Comparison of ENCODE assay signal across 8 cellular contexts in the genomic region with DNA sequence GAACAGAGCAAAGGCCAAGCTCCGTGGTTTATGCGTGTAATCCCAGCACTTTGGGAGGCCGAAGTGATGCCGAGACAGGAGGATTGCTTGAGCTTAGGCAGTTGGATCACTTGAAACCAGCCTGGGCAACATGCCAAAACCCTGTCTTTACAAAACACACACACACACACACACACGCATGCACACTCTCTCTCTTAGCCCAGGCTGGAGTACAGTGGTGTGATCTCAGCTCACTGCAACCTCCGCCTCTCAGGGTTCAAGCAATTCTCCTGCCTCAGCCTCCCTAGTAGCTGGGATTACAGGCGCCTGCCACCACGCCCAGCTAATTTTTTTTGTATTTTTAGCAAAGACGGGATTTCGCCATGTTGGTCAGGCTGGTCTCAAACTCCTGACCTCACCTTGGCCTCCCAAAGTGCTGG. TPM values are rescaled to one million over a fixed set of nuclear protein-coding genes. Genes with fewer than 3 reads are reported as not detected.
DNase-seq lines count a peak whose midpoint lies in the region; ATAC-seq, FAIRE-seq and TF ChIP-seq lines count a peak whose summit lies in the region.
"Not testable (repeated sequence)": the region's sequence is repeated elsewhere in the genome, so short reads cannot be mapped to it uniquely, and the experiment has no call there.

No MANE protein-coding gene starts in this region.

- not testable (repeated sequence) for H4K20me1 ChIP-seq in H9 (ENCODE audit: control insufficient read depth, insufficient read depth, insufficient read length); keratinocyte (ENCODE audit: control insufficient read depth, extremely low read depth, insufficient read depth, low read length)

- in situ Hi-C loops in astrocyte of the cerebellum (cut with HindIII; ENCODE audit: low sequenced_read_pairs): not testable (repeated sequence)

- not testable (repeated sequence) for H4K5ac ChIP-seq in H9 (ENCODE audit: insufficient read length, low read depth, low read length)

- H4K91ac ChIP-seq in H9 (ENCODE audit: insufficient read length, low read depth, low read length): not testable (repeated sequence)

- not testable (repeated sequence) for H2BK15ac ChIP-seq in H9 (ENCODE audit: low read depth, low read length)

- H4K8ac ChIP-seq in H9 (replicated peaks; ENCODE audit: insufficient read length, low read depth, low read length): not testable (repeated sequence)

- H3K14ac ChIP-seq in H9 (ENCODE audit: insufficient read depth, low read length): not testable (repeated sequence)

- not testable (repeated sequence) for H3K4me2 ChIP-seq in H9 (ENCODE audit: insufficient read depth, insufficient read length, low read length)
- H3K4me2 ChIP-seq in keratinocyte (ENCODE audit: control insufficient read depth, extremely low read depth, insufficient read depth, low read depth, low read length): peak overlapping the region; percentile 56

- H3K9me3 ChIP-seq in H9 (ENCODE audit: control insufficient read depth, low read depth, low read length); keratinocyte (ENCODE audit: control insufficient read depth, low read depth, low read length): not testable (repeated sequence)

- H3K9ac ChIP-seq in H9 (ENCODE audit: extremely low read depth, insufficient read length, low read length): not testable (repeated sequence)
- H3K9ac ChIP-seq in keratinocyte (ENCODE audit: control insufficient read depth, extremely low read depth, insufficient read depth, low read length): peak overlapping the region; percentile 60

- DNase-seq in AG09319 (ENCODE audit: extremely low read depth, low read depth) (peak; percentile 51), NCI-H2029 (lab: John Stamatoyannopoulos, UW) (peak; percentile 29), NCI-H82 (lab: John Stamatoyannopoulos, UW) (peak; percentile 95), astrocyte of the cerebellum (ENCODE audit: low read depth) (peak; percentile 61), retinal pigment epithelial cell (ENCODE audit: low read depth) (peak; percentile 59)
- DNase-seq in H9; keratinocyte (ENCODE audit: low read depth, low spot score): not testable (repeated sequence)

- not testable (repeated sequence) for H3K4me3 Mint-ChIP-seq in H9

- not testable (repeated sequence) for H3K36me3 ChIP-seq in keratinocyte (ENCODE audit: control insufficient read depth in 2 of 2, extremely low read depth in 1 of 2, insufficient read depth in 2 of 2, low read length in 2 of 2)

- H3K9me3 Mint-ChIP-seq in H9: not testable (repeated sequence)

- H3K4me1 Mint-ChIP-seq in H9: not testable (repeated sequence)

- H3T11ph ChIP-seq in H9 (ENCODE audit: low read length): not testable (repeated sequence)

- H2BK12ac ChIP-seq in H9 (ENCODE audit: insufficient read length, low read depth, low read length): not testable (repeated sequence)

- not testable (repeated sequence) for FAIRE-seq in keratinocyte (lab: Jason Lieb, UNC)

- not testable (repeated sequence) for H3K4me1 ChIP-seq in H9 (ENCODE audit: insufficient read depth, low read length)
- peaks cover 17% of the 10 kb centered on the region for H3K4me1 ChIP-seq in keratinocyte (ENCODE audit: control insufficient read depth, extremely low read depth, insufficient read depth, low read length)

- peaks cover 2 to 43% (median 14%) of the 10 kb centered on the region in 3 experiments for H3K36me3 Mint-ChIP-seq in H9 (ENCODE audit: insufficient read depth in 1 of 3, low read depth in 3 of 3)

- not testable (repeated sequence) for H3K27me3 Mint-ChIP-seq in H9 (ENCODE audit: low read depth)

- not testable (repeated sequence) for H3K27me3 ChIP-seq in H9 (ENCODE audit: insufficient read depth, low read length); keratinocyte (ENCODE audit: control insufficient read depth, extremely low read depth, insufficient read depth, low read length)

- WGBS in H9 (ENCODE audit: extremely low coverage, insufficient read length, low lambda C conversion rate): no CpG with 5 or more reads among the region's 10 CpGs

- H3K79me1 ChIP-seq in H9 (ENCODE audit: insufficient read depth, low read depth, low read length, poor library complexity, severe bottlenecking): not testable (repeated sequence)

- H2BK120ac ChIP-seq in H9 (ENCODE audit: low read depth, low read length, poor library complexity, severe bottlenecking): not testable (repeated sequence)

- not testable (repeated sequence) for H2BK20ac ChIP-seq in H9 (ENCODE audit: low read depth, low read length, poor library complexity, severe bottlenecking)

- not testable (repeated sequence) for H2BK5ac ChIP-seq in H9 (ENCODE audit: insufficient read length, low read length)

- not testable (repeated sequence) for H3K79me2 ChIP-seq in H9 (ENCODE audit: insufficient read depth, low read length); keratinocyte (ENCODE audit: control insufficient read depth, insufficient read depth, low read length)

- peak overlapping the region in 2 of 3 experiments; percentile 25 to 63; a peak in 1 of 7 replicates for H3K27ac Mint-ChIP-seq in H9

- H3K4me3 ChIP-seq in astrocyte of the cerebellum (ENCODE audit: low read depth, low read length); keratinocyte (ENCODE audit: control insufficient read depth in 2 of 3, extremely low read depth in 1 of 3, insufficient read depth in 2 of 3, low read depth in 1 of 3, low read length in 3 of 3); retinal pigment epithelial cell (ENCODE audit: low read length): not testable (repeated sequence)

- ATAC-seq in esophagus mucosa: peak; percentile 21

- not testable (repeated sequence) for H3K9me1 ChIP-seq in keratinocyte (ENCODE audit: control insufficient read depth, extremely low read depth, insufficient read depth, low read length)

- not testable (repeated sequence) for H2AFZ ChIP-seq in H9 (ENCODE audit: low read length)
- peak overlapping the region; percentile 3 for H2AFZ ChIP-seq in keratinocyte (ENCODE audit: control insufficient read depth, low read length)

- not testable (repeated sequence) for H3K56ac ChIP-seq in H9 (ENCODE audit: insufficient read length, low read depth, low read length)

- dilution Hi-C loops in keratinocyte (cut with MboI; ENCODE audit: extremely low pct_ligation_motif_present, low sequenced_read_pairs): not testable (repeated sequence)

- not testable (repeated sequence) for H3K4ac ChIP-seq in H9 (ENCODE audit: low read depth, low read length)

- H2AK5ac ChIP-seq in H9 (ENCODE audit: insufficient read length, low read length): not testable (repeated sequence)

- H3K18ac ChIP-seq in H9 (ENCODE audit: insufficient read length, low read depth, low read length): not testable (repeated sequence)

- not testable (repeated sequence) for H3K27ac ChIP-seq in H9 (ENCODE audit: insufficient read length, low read depth, low read length)
- peak overlapping the region; percentile 69 for H3K27ac ChIP-seq in keratinocyte (ENCODE audit: control insufficient read depth, insufficient read depth, low read length)

- TF ChIP-seq CTCF in AG09319 (IDR thresholded peaks at IDR 0.05; ENCODE audit: low read depth, low read length); H9 (conservative IDR thresholded peaks at IDR 0.05); astrocyte of the cerebellum (IDR thresholded peaks at IDR 0.05; ENCODE audit: low read depth, low read length, missing control alignments); keratinocyte (optimal IDR thresholded peaks at IDR 0.05 in 1 of 3, IDR thresholded peaks at IDR 0.05 in 1 of 3, conservative IDR thresholded peaks at IDR 0.05 in 1 of 3; ENCODE audit: extremely low read depth in 1 of 3, insufficient read depth in 2 of 3, low read length in 3 of 3); retinal pigment epithelial cell (conservative IDR thresholded peaks at IDR 0.05; ENCODE audit: low read depth, low read length): not testable (repeated sequence)

- H3K23me2 ChIP-seq in H9 (ENCODE audit: insufficient read length, low read depth, low read length, poor library complexity, severe bottlenecking): not testable (repeated sequence)

- H3K23ac ChIP-seq in H9 (ENCODE audit: insufficient read length, low read depth, low read length): not testable (repeated sequence)

RNA-seq across cellular contexts. Expression of a gene that starts 36.1 kb away (rescaled TPM):
- total RNA-seq in H9 (2021) (30.2 and 32.0 TPM in 2 replicates), esophagus mucosa (9.6 TPM)
- 20.8 to 34.1 TPM (median 26.1 TPM) in 3 replicates for polyA plus RNA-seq in keratinocyte
- polyA plus RNA-seq in keratinocyte (2011; ENCODE audit: low read depth): 7.5 TPM
- polyA plus RNA-seq in keratinocyte (2011; cell fraction: cytosol; rRNA removed): 18.7 and 18.8 TPM in 2 replicates
- polyA plus RNA-seq in keratinocyte (2011; cell fraction: nucleus; rRNA removed): 50.7 and 56.3 TPM in 2 replicates
- polyA plus RNA-seq in keratinocyte (2012; ENCODE audit: low replicate concordance): 9.2 and 19.6 TPM in 2 replicates
- 20.3 to 42.3 TPM (median 25.0 TPM) in 3 replicates for polyA minus RNA-seq in keratinocyte
- polyA minus RNA-seq in keratinocyte (2011; cell fraction: cytosol; rRNA and poly(A)+ RNA removed): 11.1 TPM
- 15.5 and 17.0 TPM in 2 replicates for polyA minus RNA-seq in keratinocyte (2011; cell fraction: nucleus; rRNA and poly(A)+ RNA removed)
